ENCODE assay signal across 25 cellular contexts in the genomic region with DNA sequence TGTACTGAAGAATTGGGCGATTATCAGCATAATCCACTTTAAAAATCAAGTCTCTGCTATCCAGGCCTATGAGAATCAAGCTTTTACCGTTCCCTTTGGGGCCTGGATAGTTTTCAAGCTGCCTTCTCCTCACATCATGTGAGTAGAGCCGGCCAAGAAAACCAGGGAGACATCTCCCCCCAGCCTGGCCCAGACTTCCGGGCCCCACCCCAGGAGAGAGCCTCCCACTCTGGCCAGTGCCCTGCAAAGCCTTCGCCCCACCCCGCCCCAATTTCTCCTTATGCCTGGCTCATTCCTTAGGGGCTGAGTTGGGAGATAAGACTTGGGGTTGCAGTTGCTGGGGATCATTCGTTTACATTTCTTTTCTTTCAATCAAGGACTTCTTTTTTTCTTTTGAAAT. TPM values are rescaled to one million over a fixed set of nuclear protein-coding genes. Genes with fewer than 3 reads are reported as not detected.
DNase-seq lines count a peak whose midpoint lies in the region; ATAC-seq and TF ChIP-seq lines count a peak whose summit lies in the region.
"Had no signal": no experiment of that assay in that cellular context is flagged by ENCODE, and none has a peak within 500 bp of the region (broad histone marks: within the 10 kb centered on the region; RNA-seq: fewer than 3 reads in every experiment).

No MANE protein-coding gene starts in this region.

- H3K9me3 ChIP-seq in vagina: no peaks in the 10 kb centered on the region
- H3K9me3 ChIP-seq: Caco-2 had no signal

- intact Hi-C loops in Right ventricle myocardium inferior (cut with DNase I) (loop anchor here (10.0 kb wide), 1 partner anchor 1649 kb away; no protein-coding TSS in a partner anchor), cardiac septum (cut with DNase I) (no loop called here), left ventricle myocardium superior (cut with micrococcal nuclease) (no loop called here), vagina (cut with DNase I) (no loop called here)

- H3K27me3 ChIP-seq in vagina: no peaks in the 10 kb centered on the region
- H3K27me3 ChIP-seq: SJSA1 had no signal

- H3K27me3 Mint-ChIP-seq in nephron progenitor cell (ENCODE audit: low read depth, poor library complexity): peaks cover 3% of the 10 kb centered on the region

- H3K36me3 ChIP-seq in vagina: no peaks in the 10 kb centered on the region
- H3K36me3 ChIP-seq: BLaER1 treated with 17β-estradiol and CSF1 and Interleukin-3, amounts not matched to agents 10 nM and 100 nM; Peyer's patch; SJSA1 had no signal

- H3K36me3 Mint-ChIP-seq in nephron progenitor cell (ENCODE audit: low read depth): peaks cover 12% of the 10 kb centered on the region
- H3K36me3 Mint-ChIP-seq: CD4-positive, alpha-beta memory T cell had no signal

- H3K27ac ChIP-seq in vagina: peak overlapping the region; percentile 60
- H3K27ac ChIP-seq: BLaER1 treated with 17β-estradiol and CSF1 and Interleukin-3, amounts not matched to agents 10 nM and 100 nM; KMS-11; Peyer's patch; SJSA1 had no signal

- DNase-seq in Right ventricle myocardium inferior (ENCODE audit: missing footprints): no peak
- DNase-seq in cardiac septum (ENCODE audit: low spot score): no peak
- peak; percentile 36 for DNase-seq in left ventricle myocardium superior
- DNase-seq in nephron progenitor cell: no peak
- DNase-seq in vagina (ENCODE audit: extremely low spot score in 2 of 2): peak in 1 of 2 donors; percentile 60
- no peak for DNase-seq in MV-4-11 (lab: John Stamatoyannopoulos, UW)
- DNase-seq in NCI-H345 treated with DMSO at 0.1 percent for 48 hours (lab: John Stamatoyannopoulos, UW; ENCODE audit: unreplicated experiment): no peak
- no peak for DNase-seq in putamen (ENCODE audit: low spot score)
- DNase-seq: 8988T; Caco-2; CD4-positive, alpha-beta memory T cell; DMS 273 treated with DMSO at 0.1 percent for 48 hours; DMS79 treated with DMSO at 0.1 percent for 48 hours; IMR-90; NCI-H1105 treated with DMSO at 0.1 percent for 48 hours; NCI-H2029 treated with DMSO at 0.1 percent for 48 hours; NCI-H345; NCI-H524 treated with DMSO at 0.1 percent for 48 hours; Peyer's patch had no signal

- TF ChIP-seq POLR2A in vagina (IDR thresholded peaks at IDR 0.05): no peak

- peak overlapping the region in 1 of 2 donors; percentile 57 for H3K4me3 ChIP-seq in vagina
- H3K4me3 ChIP-seq: GM12878, GM23338, Peyer's patch, SJSA1 had no signal

- TF ChIP-seq CTCF in nephron progenitor cell (IDR thresholded peaks at IDR 0.05): no peak
- TF ChIP-seq CTCF in vagina (IDR thresholded peaks at IDR 0.05): no peak

- H3K4me3 Mint-ChIP-seq in nephron progenitor cell: peak overlapping the region; percentile 88
- H3K4me3 Mint-ChIP-seq: CD4-positive, alpha-beta memory T cell; GM23338 had no signal

- H3K4me1 ChIP-seq in vagina: peaks cover 33% of the 10 kb centered on the region
- H3K4me1 ChIP-seq: Caco-2, SJSA1 had no signal

- ATAC-seq in Right ventricle myocardium inferior (peak; percentile 48), left ventricle myocardium superior (peak; percentile 37)
- ATAC-seq: GM12878, GM23338 had no signal

- H3K27ac Mint-ChIP-seq in nephron progenitor cell: no peak overlapping the region
- H3K27ac Mint-ChIP-seq: CD4-positive, alpha-beta memory T cell; GM23338 had no signal

- H3K4me1 Mint-ChIP-seq in nephron progenitor cell: peaks cover 34% of the 10 kb centered on the region
- H3K4me1 Mint-ChIP-seq: GM23338 had no signal

- peaks cover 23% of the 10 kb centered on the region for H3K9me3 Mint-ChIP-seq in nephron progenitor cell

RNA-seq across cellular contexts. Expression of gene TMEM132C, which starts 1.4 kb away (rescaled TPM):
- total RNA-seq in Right ventricle myocardium inferior (2.6 TPM), cardiac septum (0.27 TPM), left ventricle myocardium superior (1.0 TPM), vagina (20.6 TPM)
- total RNA-seq: Caco-2; CD4-positive, alpha-beta memory T cell; GM12878; GM23338; IMR-90; OCI-LY7; SJSA1 had no signal
